Comparison of ENCODE assay signal across 8 cellular contexts in the genomic region with DNA sequence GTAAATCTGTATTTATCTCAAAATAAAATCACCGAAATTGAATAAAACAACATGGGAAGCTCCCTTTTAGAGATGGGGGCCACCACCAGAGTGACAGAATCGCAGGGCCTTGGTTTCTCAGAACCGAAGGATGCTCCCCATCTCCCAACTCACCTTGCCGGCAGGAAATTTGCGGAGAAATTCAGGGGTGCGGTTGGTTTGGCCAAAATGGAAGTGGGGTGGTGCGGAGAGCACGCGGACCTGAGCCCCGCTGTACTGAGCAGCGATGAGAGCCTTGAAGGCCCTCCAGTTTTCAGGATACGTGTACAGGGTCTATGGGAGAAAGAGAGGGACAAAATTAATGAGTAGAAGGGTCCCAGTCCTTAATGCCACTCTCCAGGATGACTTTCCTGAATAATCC. TPM values are rescaled to one million over a fixed set of nuclear protein-coding genes. Genes with fewer than 3 reads are reported as not detected.
DNase-seq lines count a peak whose midpoint lies in the region; ATAC-seq and TF ChIP-seq lines count a peak whose summit lies in the region.

No MANE protein-coding gene starts in this region.

- ATAC-seq in gastrocnemius medialis (no peak), HG03039 (IDR thresholded peaks at IDR 0.05; ENCODE audit: unreplicated experiment) (no peak)

- TF ChIP-seq CTCF in WERI-Rb-1 (IDR thresholded peaks at IDR 0.05; ENCODE audit: low read depth, low read length), result no peak
- TF ChIP-seq CTCF in foreskin fibroblast (IDR thresholded peaks at IDR 0.05; ENCODE audit: low read depth, low read length), result no peak
- TF ChIP-seq CTCF in gastrocnemius medialis (IDR thresholded peaks at IDR 0.05 in 4 of 5, conservative IDR thresholded peaks at IDR 0.05 in 1 of 5), result no peak

- H3K27ac ChIP-seq in WERI-Rb-1 (peak overlapping the region; percentile 82; the same call in 1 of the 2 replicates), gastrocnemius medialis (peak overlapping the region; percentile 88 to 94 (median 93))

- TF ChIP-seq POLR2A in gastrocnemius medialis (IDR thresholded peaks at IDR 0.05), result no peak

- in situ Hi-C loops in gastrocnemius medialis (cut with MboI; ENCODE audit: low sequenced_read_pairs in 4 of 4), result no loop called here

- H3K27me3 ChIP-seq in H7 (ENCODE audit: control insufficient read depth, insufficient read depth, low read length) (no peaks in the 10 kb centered on the region), WERI-Rb-1 (ENCODE audit: insufficient read depth, low read depth, severe bottlenecking) (no peaks in the 10 kb centered on the region), gastrocnemius medialis (no peaks in the 10 kb centered on the region)

- DNase-seq in H7 (no peak), WERI-Rb-1 (no peak), foreskin fibroblast (no peak), gastrocnemius medialis (no peak), NK-92 (lab: John Stamatoyannopoulos, UW; ENCODE audit: unreplicated experiment) (no peak)
- no peak for DNase-seq in effector CD8-positive, alpha-beta T cell (lab: John Stamatoyannopoulos, UW)
- no peak for DNase-seq in stimulated activated naive CD4-positive, alpha-beta T cell (lab: John Stamatoyannopoulos, UW)

- intact Hi-C loops in gastrocnemius medialis (cut with DNase I; ENCODE audit: low total_unique reads), result no loop called here

- H3K36me3 ChIP-seq in H7 (replicated peaks; ENCODE audit: control insufficient read depth, insufficient read depth, low read length) (peaks cover 40% of the 10 kb centered on the region), WERI-Rb-1 (peaks cover 78% of the 10 kb centered on the region), gastrocnemius medialis (peaks cover 0 to 59% of the 10 kb centered on the region in 2 donors)

- H3K4me1 ChIP-seq in gastrocnemius medialis, result peaks cover 54 to 61% of the 10 kb centered on the region in 2 donors

- H3K9me3 ChIP-seq in WERI-Rb-1 (ENCODE audit: severe bottlenecking), result no peaks in the 10 kb centered on the region
- H3K9me3 ChIP-seq in gastrocnemius medialis, result no peaks in the 10 kb centered on the region

- H3K4me3 ChIP-seq in H7 (ENCODE audit: insufficient read depth, low read depth, low read length) (peak overlapping the region; percentile 95), WERI-Rb-1 (ENCODE audit: low read depth, low read length) (peak overlapping the region; percentile 100), foreskin fibroblast (ENCODE audit: low read depth in 1 of 2, low read length in 2 of 2) (peak overlapping the region; percentile 95 to 100), gastrocnemius medialis (peak overlapping the region; percentile 84 to 97 (median 90))

RNA-seq across cellular contexts. Expression of a gene that starts 1.3 kb away (rescaled TPM):
- total RNA-seq in H7 (2014; rRNA removed; shearing (Covaris generic)), result 1,781 and 1,948 TPM in 2 replicates
- total RNA-seq in gastrocnemius medialis, result 1,000 to 10,000 TPM; 1,797 to 2,946 (median 1,897) TPM

RNA-seq across cellular contexts. Expression of a gene that starts 18.9 kb away (rescaled TPM):
- total RNA-seq in H7 (2014; rRNA removed; shearing (Covaris generic)), result 25.8 and 29.4 TPM in 2 replicates
- total RNA-seq in gastrocnemius medialis, result 10 to 100 TPM in 3 of 4 donors, 1 to 10 TPM in 1; 7.8 to 15.7 (median 11.7) TPM

RNA-seq across cellular contexts. Expression of a gene that starts 25.8 kb away (rescaled TPM):
- 8.3 and 11.2 TPM in 2 replicates for total RNA-seq in H7 (2014; rRNA removed; shearing (Covaris generic))
- total RNA-seq in gastrocnemius medialis, result 1,000 to 10,000 TPM in 1 of 4 donors, 100 to 1,000 TPM in 3; 374 to 1,261 (median 571) TPM

RNA-seq across cellular contexts. Expression of a gene that starts 29.2 kb away (rescaled TPM):
- 151 and 166 TPM in 2 replicates for total RNA-seq in H7 (2014; rRNA removed; shearing (Covaris generic))
- 10 to 100 TPM; 28.0 to 47.1 (median 31.7) TPM for total RNA-seq in gastrocnemius medialis

RNA-seq across cellular contexts. Expression of a gene that starts 40.1 kb away (rescaled TPM):
- total RNA-seq in H7 (2014; rRNA removed; shearing (Covaris generic)), result 28.0 and 29.3 TPM in 2 replicates
- 1 to 10 TPM; 4.7 to 7.9 (median 7.0) TPM for total RNA-seq in gastrocnemius medialis

Comparison
In these comparisons a context has a peak if more than half of its experiments do, and no peak if none do; other contexts are left out.
1. RNA of a gene that starts 25.8 kb away (total RNA-seq): 374 to 1,261 TPM in gastrocnemius medialis; 8.3 to 11.2 TPM in H7; every median in the first group is over 10 times any median in the second.
2. Peak in every context shown above with its lines, with median percentiles within 50 percentile points of each other: H3K4me3 ChIP-seq.